17 cellular contexts compared by ENCODE assay signal in the genomic region with DNA sequence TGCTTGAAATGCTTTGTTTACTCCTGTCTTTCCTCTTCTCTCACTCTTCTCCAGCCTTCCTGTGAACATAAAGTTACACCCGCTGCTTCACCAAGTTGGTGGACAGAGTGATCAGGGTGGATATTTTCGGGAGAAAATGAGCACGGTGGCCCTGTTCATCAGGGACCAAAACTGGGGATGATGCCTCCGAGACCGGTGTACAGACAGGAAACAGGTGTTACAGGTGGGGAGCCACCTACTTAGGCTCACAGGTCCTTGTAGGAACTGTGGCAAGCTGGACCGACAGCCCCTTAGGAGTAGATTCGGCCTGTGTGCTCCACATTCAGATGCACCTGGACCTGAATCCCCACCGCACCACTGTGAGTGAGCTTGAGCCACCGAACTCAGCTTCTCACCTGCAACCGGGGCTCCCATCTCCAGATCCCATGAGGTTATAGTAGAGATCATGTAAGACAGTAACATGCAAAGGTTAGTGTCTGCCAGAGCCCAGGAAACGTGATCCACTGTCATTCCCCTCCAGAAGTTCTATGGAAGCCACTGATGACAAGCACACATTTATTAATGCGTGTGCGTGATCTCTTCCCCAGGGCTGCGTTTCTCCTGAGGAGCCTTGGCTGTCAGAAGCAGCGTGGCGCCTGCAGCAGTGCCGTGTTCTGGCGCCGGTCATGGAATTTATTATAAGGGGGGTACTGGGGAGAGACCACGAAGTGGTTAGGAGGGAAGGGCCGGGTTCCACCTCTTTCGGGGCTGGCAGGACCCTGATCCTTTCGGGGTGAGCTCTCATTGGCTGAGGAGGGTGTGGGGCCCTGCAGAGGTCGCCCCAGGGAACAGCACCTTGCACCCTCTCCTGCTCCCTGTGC.
DNase-seq lines count a peak whose midpoint lies in the region; ATAC-seq and TF ChIP-seq lines count a peak whose summit lies in the region.
"Had no signal": no experiment of that assay in that cellular context is flagged by ENCODE, and none has a peak within 500 bp of the region (broad histone marks: within the 10 kb centered on the region; RNA-seq: fewer than 3 reads in every experiment).

No MANE protein-coding gene starts in this region.

- H3K9me3 Mint-ChIP-seq in type B pancreatic cell (no peaks in the 10 kb centered on the region), progenitor cell of endocrine pancreas (ENCODE audit: low read depth) (no peaks in the 10 kb centered on the region)
- H3K9me3 Mint-ChIP-seq: CD4-positive, alpha-beta T cell had no signal

- H3K36me3 Mint-ChIP-seq in type B pancreatic cell: no peaks in the 10 kb centered on the region
- H3K36me3 Mint-ChIP-seq in progenitor cell of endocrine pancreas (ENCODE audit: insufficient read depth): no peaks in the 10 kb centered on the region

- H3K4me1 ChIP-seq in left lung: no peaks in the 10 kb centered on the region

- H3K27me3 ChIP-seq in left lung: peaks cover 0 to 5% of the 10 kb centered on the region in 2 donors

- H3K27ac ChIP-seq in left lung: no peak overlapping the region
- H3K27ac ChIP-seq: GM23248, HL-60 had no signal

- DNase-seq in activated CD8-positive, alpha-beta memory T cell treated with anti-CD3 and anti-CD28 coated beads for 24 hours: peak; percentile 37
- no peak for DNase-seq in activated CD8-positive, alpha-beta memory T cell treated with anti-CD3 and anti-CD28 coated beads, Interleukin-2, amount 50 U/mL, for 4 hours
- DNase-seq in NCI-H146 treated with DMSO at 0.1 percent for 48 hours (lab: John Stamatoyannopoulos, UW; ENCODE audit: unreplicated experiment) (peak; percentile 66), left lung (peak; percentile 8 to 36), type B pancreatic cell (ENCODE audit: extremely low spot score, unreplicated experiment) (peak; percentile 50), progenitor cell of endocrine pancreas (ENCODE audit: low spot score, unreplicated experiment) (no peak), mucosa of gallbladder (ENCODE audit: low spot score) (no peak)
- DNase-seq: ACHN; CD4-positive, alpha-beta T cell; DND-41; GM23248; NCI-H1694; SHP77 had no signal

- peaks cover 16% of the 10 kb centered on the region for H3K27me3 Mint-ChIP-seq in type B pancreatic cell
- H3K27me3 Mint-ChIP-seq in progenitor cell of endocrine pancreas: peaks cover 21% of the 10 kb centered on the region

- intact Hi-C loops in left lung (cut with DNase I): no loop called here

- ATAC-seq in left lung: no peak
- ATAC-seq: K562, Panc1, SK-N-SH treated with all-trans-retinoic acid at 6 μM for 48 hours had no signal

- H3K27ac Mint-ChIP-seq in type B pancreatic cell (no peak overlapping the region), progenitor cell of endocrine pancreas (no peak overlapping the region)
- H3K27ac Mint-ChIP-seq: CD4-positive, alpha-beta T cell had no signal

- no peak overlapping the region for H3K4me3 ChIP-seq in left lung
- H3K4me3 ChIP-seq: GM23248, K562 had no signal

- no peak for TF ChIP-seq CTCF in left lung (IDR thresholded peaks at IDR 0.05)
- TF ChIP-seq CTCF in type B pancreatic cell (conservative IDR thresholded peaks at IDR 0.05): no peak
- TF ChIP-seq CTCF in progenitor cell of endocrine pancreas (IDR thresholded peaks at IDR 0.05; ENCODE audit: unreplicated experiment): no peak

- H3K9me3 ChIP-seq in left lung: no peaks in the 10 kb centered on the region

- H3K36me3 ChIP-seq in left lung: no peaks in the 10 kb centered on the region

- H3K4me3 Mint-ChIP-seq in type B pancreatic cell: no peak overlapping the region
- H3K4me3 Mint-ChIP-seq in progenitor cell of endocrine pancreas (ENCODE audit: low read depth): no peak overlapping the region
- H3K4me3 Mint-ChIP-seq: CD4-positive, alpha-beta T cell had no signal

- H3K4me1 Mint-ChIP-seq in type B pancreatic cell (ENCODE audit: unreplicated experiment) (peaks cover 5% of the 10 kb centered on the region), progenitor cell of endocrine pancreas (ENCODE audit: low read depth) (peaks cover 1% of the 10 kb centered on the region)

Comparison
In these comparisons a context has a peak if more than half of its experiments do, and no peak if none do; other contexts are left out.
1. DNase-seq: peak in activated CD8-positive, alpha-beta memory T cell treated with anti-CD3 and anti-CD28 coated beads for 24 hours (single experiment), NCI-H146 treated with DMSO at 0.1 percent for 48 hours (single experiment), left lung (2 of 2) and type B pancreatic cell (single experiment); none in activated CD8-positive, alpha-beta memory T cell treated with anti-CD3 and anti-CD28 coated beads, Interleukin-2, amount 50 U/mL, for 4 hours (single experiment), progenitor cell of endocrine pancreas (single experiment) and mucosa of gallbladder (single experiment).